In the genomic region with DNA sequence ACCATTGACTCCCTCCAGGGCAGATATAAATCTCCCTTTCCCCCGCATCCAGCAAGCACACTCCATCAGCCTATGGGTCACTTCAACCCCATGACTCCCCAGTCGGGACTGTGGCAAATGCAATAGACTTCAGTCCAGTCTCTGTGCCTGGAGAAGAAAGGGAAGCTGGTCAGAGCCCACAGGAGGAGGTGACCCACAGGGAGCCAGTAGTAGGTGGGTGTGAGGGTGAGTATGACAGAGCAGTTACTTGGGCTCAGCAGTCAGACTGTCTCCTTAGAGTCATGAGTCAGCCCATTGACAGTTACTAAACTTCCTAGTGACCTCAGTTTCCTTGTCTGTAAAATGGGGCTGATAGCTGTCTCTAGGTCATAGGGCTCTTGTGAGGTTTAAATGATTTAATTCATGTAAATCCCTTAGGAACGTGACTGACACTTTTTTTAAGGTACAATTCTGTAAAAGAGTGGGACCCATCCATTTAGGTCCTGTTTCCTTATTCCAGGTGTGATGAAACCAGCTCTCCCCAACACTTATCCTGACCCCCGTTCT, we compare ENCODE assay signal across 22 cellular contexts.
"Had no signal": no experiment of that assay in that cellular context is flagged by ENCODE, and none has a peak within 500 bp of the region (broad histone marks: within the 10 kb centered on the region; RNA-seq: fewer than 3 reads in every experiment).

No MANE protein-coding gene starts in this region.

- H3K9me3 Mint-ChIP-seq: activated CD4-positive, alpha-beta T cell treated with anti-CD3 and anti-CD28 coated beads, Interleukin-2, amount 10 ng/mL, durations not matched to agents 7 days and 5 days; activated T-cell treated with anti-CD3 and anti-CD28 coated beads, Interleukin-2, amount 50 U/mL, for 4 hours; immature natural killer cell; type B pancreatic cell had no signal

- FAIRE-seq: astrocyte, TTC549 had no signal

- H3K27ac Mint-ChIP-seq: activated CD4-positive, alpha-beta T cell treated with anti-CD3 and anti-CD28 coated beads, Interleukin-2, amount 10 ng/mL, durations not matched to agents 7 days and 5 days; immature natural killer cell; neural progenitor cell; type B pancreatic cell had no signal

- H3K4me3 Mint-ChIP-seq: activated CD4-positive, alpha-beta T cell treated with anti-CD3 and anti-CD28 coated beads, Interleukin-2, amount 10 ng/mL, durations not matched to agents 7 days and 5 days; activated T-cell treated with anti-CD3 and anti-CD28 coated beads, Interleukin-2, amount 50 U/mL, for 4 hours; immature natural killer cell; neural progenitor cell; type B pancreatic cell had no signal

- H3K36me3 Mint-ChIP-seq: immature natural killer cell, neural progenitor cell, type B pancreatic cell had no signal

- DNase-seq: activated CD4-positive, alpha-beta T cell treated with anti-CD3 and anti-CD28 coated beads, Interleukin-2, amount 10 ng/mL, durations not matched to agents 7 days and 5 days; activated CD8-positive, alpha-beta memory T cell treated with anti-CD3 and anti-CD28 coated beads, Interleukin-2, amount 50 U/mL, for 4 hours; activated effector memory CD4-positive, alpha-beta T cell treated with Interleukin-2 at 50 U/mL for 16 hours; activated naive CD4-positive, alpha-beta T cell treated with anti-CD3 and anti-CD28 coated beads, Interleukin-2, amount 50 U/mL, for 16 hours; activated T-cell treated with anti-CD3 and anti-CD28 coated beads, Interleukin-2, amount 50 U/mL, for 4 hours; adrenal gland; cortex of kidney; effector CD4-positive, alpha-beta T cell; gastrocnemius medialis; heart left ventricle; immature natural killer cell; kidney glomerular epithelial cell; left ventricle myocardium superior; right cardiac atrium; stimulated activated CD4-positive, alpha-beta T cell treated with anti-CD3 and anti-CD28 coated beads, Interleukin-15, amount 100 ng/mL, for 24 hours; stimulated activated CD4-positive, alpha-beta T cell treated with anti-CD3 and anti-CD28 coated beads, Interleukin-2, amount 100 ng/mL, for 48 hours; T-helper 2 cell; testis had no signal
